Comparison of ENCODE assay signal across 18 cellular contexts in the genomic region with DNA sequence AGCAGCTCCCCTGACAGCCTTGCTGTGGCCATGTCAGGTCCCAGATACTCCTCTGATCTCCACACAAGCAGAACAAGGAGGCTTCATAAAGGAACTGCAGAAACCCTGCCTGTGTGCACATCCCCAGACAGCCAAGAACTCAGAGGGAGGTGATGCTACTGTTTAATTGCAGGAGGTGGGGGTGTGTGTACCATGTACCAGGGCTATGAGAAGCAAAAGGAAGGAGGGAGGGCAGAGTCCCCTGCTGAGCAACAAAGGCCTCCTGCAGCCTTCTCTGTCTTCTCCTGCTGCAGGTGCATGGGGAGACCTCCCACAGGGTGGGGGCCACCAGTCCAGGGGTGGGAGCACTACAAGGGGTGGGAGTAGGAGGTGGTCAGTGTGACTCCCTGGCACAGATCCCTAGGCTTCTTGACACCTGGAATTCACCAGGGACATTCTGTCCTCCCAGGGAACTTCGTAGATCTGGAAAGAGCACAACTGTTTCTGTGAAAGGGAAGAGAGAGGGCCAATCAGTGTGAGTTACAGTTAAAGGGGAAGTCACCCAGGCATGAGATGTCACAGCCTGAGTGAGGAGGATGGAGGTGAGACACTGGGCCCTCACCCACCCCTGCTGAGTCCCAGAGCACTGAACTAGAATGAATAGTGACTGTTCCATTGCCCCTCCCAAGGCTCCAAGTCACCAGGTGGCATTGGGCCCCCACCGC. TPM values are rescaled to one million over a fixed set of nuclear protein-coding genes. Genes with fewer than 3 reads are reported as not detected.
A peak's percentile ranks its signal among the peaks of the same experiment; 100 is the strongest.
DNase-seq lines count a peak whose midpoint lies in the region; ATAC-seq and TF ChIP-seq lines count a peak whose summit lies in the region.
"Had no signal": no experiment of that assay in that cellular context is flagged by ENCODE, and none has a peak within 500 bp of the region (broad histone marks: within the 10 kb centered on the region; RNA-seq: fewer than 3 reads in every experiment).

No MANE protein-coding gene starts in this region.

- no peak overlapping the region for H3K4me3 Mint-ChIP-seq in activated T-helper 2 cell treated with anti-CD3 and anti-CD28 coated beads, Interferon-gamma antibody, Interleukin-2, Interleukin-4, amounts not matched to agents 10 μg/mL and 5 μg/mL and 100 μg/mL, durations not matched to agents 14 hours and 24 hours and 36 hours (ENCODE audit: low read depth)
- H3K4me3 Mint-ChIP-seq: CD4-positive, CD25-positive, alpha-beta regulatory T cell had no signal

- BruUV-seq in mammary epithelial cell (replicated peaks; lab: Mats Ljungman, UMichigan): no TSS peak

- H3K4me2 ChIP-seq in BLaER1 treated with 17β-estradiol and CSF1 and Interleukin-3, amounts not matched to agents 10 nM and 100 nM: peak overlapping the region in 8 of 11 experiments; percentile 15 to 54 (median 44); a peak in 12 of 22 replicates
- no peak overlapping the region for H3K4me2 ChIP-seq in mammary epithelial cell (ENCODE audit: insufficient read depth, low read depth, low read length)

- H3K4me1 Mint-ChIP-seq in activated T-helper 2 cell treated with anti-CD3 and anti-CD28 coated beads, Interferon-gamma antibody, Interleukin-2, Interleukin-4, amounts not matched to agents 10 μg/mL and 5 μg/mL and 100 μg/mL, durations not matched to agents 14 hours and 24 hours and 36 hours (ENCODE audit: low read depth): no peaks in the 10 kb centered on the region

- H3K36me3 Mint-ChIP-seq in activated T-helper 2 cell treated with anti-CD3 and anti-CD28 coated beads, Interferon-gamma antibody, Interleukin-2, Interleukin-4, amounts not matched to agents 10 μg/mL and 5 μg/mL and 100 μg/mL, durations not matched to agents 14 hours and 24 hours and 36 hours (ENCODE audit: low read depth): no peaks in the 10 kb centered on the region
- H3K36me3 Mint-ChIP-seq: CD4-positive, CD25-positive, alpha-beta regulatory T cell had no signal

- TF ChIP-seq EP300 in gastroesophageal sphincter (IDR thresholded peaks at IDR 0.05): no peak

- no peak overlapping the region for H3K4me3 ChIP-seq in BLaER1 treated with 17β-estradiol and CSF1 and Interleukin-3, amounts not matched to agents 10 nM and 100 nM
- no peak overlapping the region for H3K4me3 ChIP-seq in Jurkat, Clone E6-1 (ENCODE audit: low read length)
- H3K4me3 ChIP-seq in gastroesophageal sphincter: no peak overlapping the region
- H3K4me3 ChIP-seq in mammary epithelial cell (replicated peaks in 1 of 3; ENCODE audit: insufficient read depth in 1 of 3, low read depth in 2 of 3, low read length in 3 of 3): no peak overlapping the region
- H3K4me3 ChIP-seq in foreskin fibroblast (ENCODE audit: low read depth in 1 of 2, low read length in 2 of 2): no peak overlapping the region

- H3K9me3 Mint-ChIP-seq in activated T-helper 2 cell treated with anti-CD3 and anti-CD28 coated beads, Interferon-gamma antibody, Interleukin-2, Interleukin-4, amounts not matched to agents 10 μg/mL and 5 μg/mL and 100 μg/mL, durations not matched to agents 14 hours and 24 hours and 36 hours: no peaks in the 10 kb centered on the region

- intact Hi-C loops in mammary epithelial cell (cut with micrococcal nuclease): no loop called here
- intact Hi-C loops in activated T-helper 2 cell treated with anti-CD3 and anti-CD28 coated beads, Interferon-gamma antibody, Interleukin-2, Interleukin-4, amounts not matched to agents 10 μg/mL and 5 μg/mL and 100 μg/mL, durations not matched to agents 14 hours and 24 hours and 36 hours (cut with micrococcal nuclease): no loop called here

- H3K27me3 Mint-ChIP-seq in activated T-helper 2 cell treated with anti-CD3 and anti-CD28 coated beads, Interferon-gamma antibody, Interleukin-2, Interleukin-4, amounts not matched to agents 10 μg/mL and 5 μg/mL and 100 μg/mL, durations not matched to agents 14 hours and 24 hours and 36 hours (ENCODE audit: low read depth): no peaks in the 10 kb centered on the region
- H3K27me3 Mint-ChIP-seq: CD4-positive, CD25-positive, alpha-beta regulatory T cell had no signal

- H3K27ac Mint-ChIP-seq in activated T-helper 2 cell treated with anti-CD3 and anti-CD28 coated beads, Interferon-gamma antibody, Interleukin-2, Interleukin-4, amounts not matched to agents 10 μg/mL and 5 μg/mL and 100 μg/mL, durations not matched to agents 14 hours and 24 hours and 36 hours: no peak overlapping the region

- no peak overlapping the region for H2AFZ ChIP-seq in mammary epithelial cell (ENCODE audit: low read depth, low read length)

- no peaks in the 10 kb centered on the region; a peak in 1 of 22 replicates for H4K20me1 ChIP-seq in BLaER1 treated with 17β-estradiol and CSF1 and Interleukin-3, amounts not matched to agents 10 nM and 100 nM
- no peaks in the 10 kb centered on the region for H4K20me1 ChIP-seq in mammary epithelial cell (ENCODE audit: insufficient read depth, low read length)

- H3K27me3 ChIP-seq in BLaER1 treated with 17β-estradiol and CSF1 and Interleukin-3, amounts not matched to agents 10 nM and 100 nM: no peaks in the 10 kb centered on the region
- H3K27me3 ChIP-seq in gastroesophageal sphincter (no peaks in the 10 kb centered on the region), mammary epithelial cell (ENCODE audit: insufficient read depth, low read length) (no peaks in the 10 kb centered on the region)

- no peaks in the 10 kb centered on the region for H3K9me3 ChIP-seq in BLaER1 treated with 17β-estradiol and CSF1 and Interleukin-3, amounts not matched to agents 10 nM and 100 nM (replicated peaks in 1 of 11)
- H3K9me3 ChIP-seq in gastroesophageal sphincter: no peaks in the 10 kb centered on the region
- peaks cover 3% of the 10 kb centered on the region for H3K9me3 ChIP-seq in mammary epithelial cell (replicated peaks; ENCODE audit: insufficient read depth, low read length)

- peaks cover 0 to 34% (median 22%) of the 10 kb centered on the region in 10 experiments; a peak in 14 of 20 replicates for H3K4me1 ChIP-seq in BLaER1 treated with 17β-estradiol and CSF1 and Interleukin-3, amounts not matched to agents 10 nM and 100 nM
- peaks cover 0 to 18% (median 14%) of the 10 kb centered on the region in 3 donors for H3K4me1 ChIP-seq in gastroesophageal sphincter
- no peaks in the 10 kb centered on the region for H3K4me1 ChIP-seq in mammary epithelial cell (ENCODE audit: insufficient read depth, low read length)

- no peak overlapping the region for H3K9ac ChIP-seq in BLaER1 treated with 17β-estradiol and CSF1 and Interleukin-3, amounts not matched to agents 10 nM and 100 nM
- no peak overlapping the region for H3K9ac ChIP-seq in mammary epithelial cell (ENCODE audit: insufficient read depth, low read length)

- H3K36me3 ChIP-seq in BLaER1 treated with 17β-estradiol and CSF1 and Interleukin-3, amounts not matched to agents 10 nM and 100 nM: no peaks in the 10 kb centered on the region
- H3K36me3 ChIP-seq in gastroesophageal sphincter: no peaks in the 10 kb centered on the region
- H3K36me3 ChIP-seq in mammary epithelial cell (ENCODE audit: insufficient read depth, low read length): no peaks in the 10 kb centered on the region

- no peak for TF ChIP-seq CTCF in gastroesophageal sphincter (IDR thresholded peaks at IDR 0.05)
- TF ChIP-seq CTCF in mammary epithelial cell (conservative IDR thresholded peaks at IDR 0.05 in 1 of 2, IDR thresholded peaks at IDR 0.05 in 1 of 2; ENCODE audit: extremely low read depth in 1 of 2, insufficient read depth in 1 of 2, low read depth in 1 of 2, low read length in 2 of 2): no peak
- TF ChIP-seq CTCF in foreskin fibroblast (IDR thresholded peaks at IDR 0.05; ENCODE audit: low read depth, low read length): no peak

- peak; percentile 31 for DNase-seq in Jurkat, Clone E6-1 (ENCODE audit: low read depth, low spot score)
- DNase-seq in putamen (ENCODE audit: low spot score) (peak; percentile 28), mammary epithelial cell (no peak), foreskin fibroblast (no peak)
- DNase-seq in activated effector memory CD4-positive, alpha-beta T cell treated with Interleukin-2 at 50 U/mL for 16 hours: no peak
- DNase-seq in activated T-helper 2 cell treated with anti-CD3 and anti-CD28 coated beads, Interferon-gamma antibody, Interleukin-2, Interleukin-4, amounts not matched to agents 10 μg/mL and 5 μg/mL and 100 μg/mL, durations not matched to agents 14 hours and 24 hours and 36 hours (ENCODE audit: low spot score): no peak
- DNase-seq: CD4-positive, CD25-positive, alpha-beta regulatory T cell; GOT3; KBM-7; NCI-H1048; NCI-H1694; NCI-H446; NCI-H748 treated with DMSO at 0.1 percent for 48 hours; OCI-M1 had no signal

- CTCF ChIA-PET in mammary epithelial cell (lab: Charles Lee; ENCODE audit: low non-redundant PET): no interaction called here

- WGBS in gastroesophageal sphincter (ENCODE audit: low coverage in 1 of 2), 2 donors: 40% methylated on average over 1 of the region's 2 CpGs; no CpG with 5 or more reads in 1 of the 2 donors
- 88% methylated on average over 1 of the region's 2 CpGs for WGBS in mammary epithelial cell (ENCODE audit: low coverage, missing lambda C conversion rate)

- peak; percentile 39 for ATAC-seq in gastroesophageal sphincter

- in situ Hi-C loops in mammary epithelial cell (cut with MboI; ENCODE audit: low sequenced_read_pairs in 2 of 2): no loop called here

- no peak for TF ChIP-seq POLR2A in gastroesophageal sphincter (IDR thresholded peaks at IDR 0.05)

- dilution Hi-C loops in mammary epithelial cell (cut with HindIII; ENCODE audit: low sequenced_read_pairs): no loop called here

- no peak overlapping the region for H3K27ac ChIP-seq in BLaER1 treated with 17β-estradiol and CSF1 and Interleukin-3, amounts not matched to agents 10 nM and 100 nM
- H3K27ac ChIP-seq in gastroesophageal sphincter: peak overlapping the region in 3 of 4 donors; percentile 49 to 85 (median 64)
- H3K27ac ChIP-seq in mammary epithelial cell (ENCODE audit: insufficient read depth, low read depth, low read length): no peak overlapping the region

- no peaks in the 10 kb centered on the region for H3K79me2 ChIP-seq in mammary epithelial cell (ENCODE audit: insufficient read depth, low read length)

RNA-seq across cellular contexts. Expression of gene CST2, which starts 2.8 kb away (rescaled TPM):
- not detected for polyA plus RNA-seq in Jurkat, Clone E6-1 (2012; ENCODE audit: insufficient read depth, insufficient read length)
- total RNA-seq in gastroesophageal sphincter (under 1 TPM in 2 of 4 donors, not detected in 2; 0.54 to 0.87 TPM), mammary epithelial cell (not detected)
- polyA plus RNA-seq in mammary epithelial cell: not detected
- polyA minus RNA-seq in mammary epithelial cell: not detected
- not detected in 2 replicates for total RNA-seq in activated T-helper 2 cell treated with anti-CD3 and anti-CD28 coated beads, Interferon-gamma antibody, Interleukin-2, Interleukin-4, amounts not matched to agents 10 μg/mL and 5 μg/mL and 100 μg/mL, durations not matched to agents 14 hours and 24 hours and 36 hours
- total RNA-seq: CD4-positive, CD25-positive, alpha-beta regulatory T cell; M059J had no signal
- polyA plus RNA-seq: CD4-positive, CD25-positive, alpha-beta regulatory T cell had no signal

RNA-seq across cellular contexts. Expression of gene CST5, which starts 55.8 kb away (rescaled TPM):
- polyA plus RNA-seq in Jurkat, Clone E6-1 (2012; ENCODE audit: insufficient read depth, insufficient read length): not detected
- total RNA-seq in gastroesophageal sphincter (1 to 10 TPM in 1 of 4 donors, not detected in 3; 1.9 TPM), mammary epithelial cell (not detected)
- 0.14 TPM for polyA plus RNA-seq in mammary epithelial cell
- polyA minus RNA-seq in mammary epithelial cell: not detected
- not detected in 2 replicates for total RNA-seq in activated T-helper 2 cell treated with anti-CD3 and anti-CD28 coated beads, Interferon-gamma antibody, Interleukin-2, Interleukin-4, amounts not matched to agents 10 μg/mL and 5 μg/mL and 100 μg/mL, durations not matched to agents 14 hours and 24 hours and 36 hours
- total RNA-seq: CD4-positive, CD25-positive, alpha-beta regulatory T cell; M059J; RPMI7951 had no signal
- polyA plus RNA-seq: CD4-positive, CD25-positive, alpha-beta regulatory T cell had no signal

Comparison
In these comparisons a context has a peak if more than half of its experiments do, and no peak if none do; other contexts are left out.
1. H3K27ac ChIP-seq: peak in gastroesophageal sphincter (3 of 4); none in BLaER1 treated with 17β-estradiol and CSF1 and Interleukin-3, amounts not matched to agents 10 nM and 100 nM (0 of 11) and mammary epithelial cell (single experiment).
2. DNase-seq: peak in Jurkat, Clone E6-1 (single experiment) and putamen (single experiment); none in activated effector memory CD4-positive, alpha-beta T cell treated with Interleukin-2 at 50 U/mL for 16 hours (single experiment), mammary epithelial cell (single experiment), foreskin fibroblast (0 of 2) and activated T-helper 2 cell treated with anti-CD3 and anti-CD28 coated beads, Interferon-gamma antibody, Interleukin-2, Interleukin-4, amounts not matched to agents 10 μg/mL and 5 μg/mL and 100 μg/mL, durations not matched to agents 14 hours and 24 hours and 36 hours (single experiment).